ENCODE assay signal across 12 cellular contexts in genomic region chr11:100739636-100740035, GRCh38. TPM values are rescaled to one million over a fixed set of nuclear protein-coding genes. Genes with fewer than 3 reads are reported as not detected.
A peak's percentile ranks its signal among the peaks of the same experiment; 100 is the strongest.
DNase-seq lines count a peak whose midpoint lies in the region; ATAC-seq and TF ChIP-seq lines count a peak whose summit lies in the region.
"Had no signal": no experiment of that assay in that cellular context is flagged by ENCODE, and none has a peak within 500 bp of the region (broad histone marks: within the 10 kb centered on the region; RNA-seq: fewer than 3 reads in every experiment).

No MANE protein-coding gene starts in this region.

- no peak for TF ChIP-seq POLR2A in testis (IDR thresholded peaks at IDR 0.05)
- no peak for TF ChIP-seq POLR2A in esophagus squamous epithelium (IDR thresholded peaks at IDR 0.05)

- DNase-seq in HS-5 (ENCODE audit: low read depth), result peak; percentile 37
- peak; percentile 51 for DNase-seq in brain pericyte (ENCODE audit: low read depth, low spot score)
- DNase-seq in left lobe of liver (ENCODE audit: low spot score), result no peak
- DNase-seq in testis, result peak; percentile 23
- no peak for DNase-seq in HPDE6-E6E7 (ENCODE audit: extremely low spot score)
- DNase-seq in esophagus squamous epithelium (lab: John Stamatoyannopoulos, UW), result no peak
- no peak for DNase-seq in activated T-helper 2 cell treated with anti-CD3 and anti-CD28 coated beads, Interferon-gamma antibody, Interleukin-2, Interleukin-4, amounts not matched to agents 10 μg/mL and 5 μg/mL and 100 μg/mL, durations not matched to agents 14 hours and 24 hours and 36 hours (ENCODE audit: low spot score)
- DNase-seq: activated naive CD4-positive, alpha-beta T cell treated with anti-CD3 and anti-CD28 coated beads, Interleukin-2, amount 10 ng/mL, durations not matched to agents 7 days and 5 days; NCI-H1694; T-helper 1 cell had no signal

- no peak overlapping the region for H3K27ac Mint-ChIP-seq in activated T-helper 2 cell treated with anti-CD3 and anti-CD28 coated beads, Interferon-gamma antibody, Interleukin-2, Interleukin-4, amounts not matched to agents 10 μg/mL and 5 μg/mL and 100 μg/mL, durations not matched to agents 14 hours and 24 hours and 36 hours
- H3K27ac Mint-ChIP-seq: activated naive CD4-positive, alpha-beta T cell treated with anti-CD3 and anti-CD28 coated beads, Interleukin-2, amount 10 ng/mL, durations not matched to agents 7 days and 5 days had no signal

- no peak overlapping the region for H3K4me3 Mint-ChIP-seq in activated T-helper 2 cell treated with anti-CD3 and anti-CD28 coated beads, Interferon-gamma antibody, Interleukin-2, Interleukin-4, amounts not matched to agents 10 μg/mL and 5 μg/mL and 100 μg/mL, durations not matched to agents 14 hours and 24 hours and 36 hours (ENCODE audit: low read depth)
- H3K4me3 Mint-ChIP-seq: activated naive CD4-positive, alpha-beta T cell treated with anti-CD3 and anti-CD28 coated beads, Interleukin-2, amount 10 ng/mL, durations not matched to agents 7 days and 5 days had no signal

- no peaks in the 10 kb centered on the region for H3K27me3 ChIP-seq in testis
- H3K27me3 ChIP-seq in esophagus squamous epithelium, result no peaks in the 10 kb centered on the region

- no peak overlapping the region for H3K27ac ChIP-seq in testis
- no peak overlapping the region for H3K27ac ChIP-seq in esophagus squamous epithelium

- H3K9me3 Mint-ChIP-seq in activated T-helper 2 cell treated with anti-CD3 and anti-CD28 coated beads, Interferon-gamma antibody, Interleukin-2, Interleukin-4, amounts not matched to agents 10 μg/mL and 5 μg/mL and 100 μg/mL, durations not matched to agents 14 hours and 24 hours and 36 hours, result peaks cover under 1% of the 10 kb centered on the region

- H3K27me3 Mint-ChIP-seq in activated T-helper 2 cell treated with anti-CD3 and anti-CD28 coated beads, Interferon-gamma antibody, Interleukin-2, Interleukin-4, amounts not matched to agents 10 μg/mL and 5 μg/mL and 100 μg/mL, durations not matched to agents 14 hours and 24 hours and 36 hours (ENCODE audit: low read depth), result no peaks in the 10 kb centered on the region
- H3K27me3 Mint-ChIP-seq: activated naive CD4-positive, alpha-beta T cell treated with anti-CD3 and anti-CD28 coated beads, Interleukin-2, amount 10 ng/mL, durations not matched to agents 7 days and 5 days had no signal

- H3K36me3 ChIP-seq in testis (ENCODE audit: low read depth, missing control alignments), result no peaks in the 10 kb centered on the region
- H3K36me3 ChIP-seq in esophagus squamous epithelium, result no peaks in the 10 kb centered on the region

- H3K9me3 ChIP-seq in testis (no peaks in the 10 kb centered on the region), esophagus squamous epithelium (no peaks in the 10 kb centered on the region)

- no peak overlapping the region for H3K4me3 ChIP-seq in testis
- no peak overlapping the region for H3K4me3 ChIP-seq in esophagus squamous epithelium
- H3K4me3 ChIP-seq: GM12878 had no signal

- intact Hi-C loops in testis (cut with DNase I; ENCODE audit: low total_unique reads) (no loop called here), esophagus squamous epithelium (cut with DNase I) (no loop called here)
- intact Hi-C loops in activated T-helper 2 cell treated with anti-CD3 and anti-CD28 coated beads, Interferon-gamma antibody, Interleukin-2, Interleukin-4, amounts not matched to agents 10 μg/mL and 5 μg/mL and 100 μg/mL, durations not matched to agents 14 hours and 24 hours and 36 hours (cut with micrococcal nuclease), result no loop called here

- ATAC-seq in left lobe of liver, result peak; percentile 87
- no peak for ATAC-seq in GM18502 (IDR thresholded peaks at IDR 0.05; ENCODE audit: poor library complexity, unreplicated experiment)
- ATAC-seq: GM12878 had no signal

- no peaks in the 10 kb centered on the region for H3K4me1 ChIP-seq in testis
- peaks cover 3 to 24% (median 3%) of the 10 kb centered on the region in 3 donors for H3K4me1 ChIP-seq in esophagus squamous epithelium

- H3K36me3 Mint-ChIP-seq in activated T-helper 2 cell treated with anti-CD3 and anti-CD28 coated beads, Interferon-gamma antibody, Interleukin-2, Interleukin-4, amounts not matched to agents 10 μg/mL and 5 μg/mL and 100 μg/mL, durations not matched to agents 14 hours and 24 hours and 36 hours (ENCODE audit: low read depth), result no peaks in the 10 kb centered on the region
- H3K36me3 Mint-ChIP-seq: activated naive CD4-positive, alpha-beta T cell treated with anti-CD3 and anti-CD28 coated beads, Interleukin-2, amount 10 ng/mL, durations not matched to agents 7 days and 5 days had no signal

- WGBS in testis, 2 donors, result 38 to 51% methylated on average over 3 of the region's 3 CpGs
- 73 to 76% methylated on average over 3 of the region's 3 CpGs for WGBS in esophagus squamous epithelium, 2 donors

- no peak for TF ChIP-seq CTCF in testis (IDR thresholded peaks at IDR 0.05)
- no peak for TF ChIP-seq CTCF in esophagus squamous epithelium (IDR thresholded peaks at IDR 0.05)

- no peaks in the 10 kb centered on the region for H3K4me1 Mint-ChIP-seq in activated T-helper 2 cell treated with anti-CD3 and anti-CD28 coated beads, Interferon-gamma antibody, Interleukin-2, Interleukin-4, amounts not matched to agents 10 μg/mL and 5 μg/mL and 100 μg/mL, durations not matched to agents 14 hours and 24 hours and 36 hours (ENCODE audit: low read depth)
- H3K4me1 Mint-ChIP-seq: activated naive CD4-positive, alpha-beta T cell treated with anti-CD3 and anti-CD28 coated beads, Interleukin-2, amount 10 ng/mL, durations not matched to agents 7 days and 5 days had no signal

RNA-seq across cellular contexts. Expression of gene ARHGAP42, which starts 52.5 kb away (rescaled TPM):
- 11.2 TPM for total RNA-seq in left lobe of liver
- total RNA-seq in testis, result 10 to 100 TPM in 1 of 2 donors, 1 to 10 TPM in 1; 9.8 to 12.1 TPM
- 10.4 TPM for polyA plus RNA-seq in testis (ENCODE audit: insufficient read depth, low read depth, low replicate concordance)
- total RNA-seq in esophagus squamous epithelium, result 10 to 100 TPM in 1 of 4 donors, 1 to 10 TPM in 3; 3.5 to 10.1 (median 6.4) TPM
- 0.16 TPM in 2 replicates for total RNA-seq in activated T-helper 2 cell treated with anti-CD3 and anti-CD28 coated beads, Interferon-gamma antibody, Interleukin-2, Interleukin-4, amounts not matched to agents 10 μg/mL and 5 μg/mL and 100 μg/mL, durations not matched to agents 14 hours and 24 hours and 36 hours

Comparison
In these comparisons a context has a peak if more than half of its experiments do, and no peak if none do; other contexts are left out.
1. DNase-seq: peak in HS-5 (single experiment), brain pericyte (single experiment) and testis (single experiment); none in left lobe of liver (single experiment), HPDE6-E6E7 (single experiment), esophagus squamous epithelium (single experiment) and activated T-helper 2 cell treated with anti-CD3 and anti-CD28 coated beads, Interferon-gamma antibody, Interleukin-2, Interleukin-4, amounts not matched to agents 10 μg/mL and 5 μg/mL and 100 μg/mL, durations not matched to agents 14 hours and 24 hours and 36 hours (single experiment).